Comparison of ENCODE assay signal across 12 cellular contexts in the genomic region with DNA sequence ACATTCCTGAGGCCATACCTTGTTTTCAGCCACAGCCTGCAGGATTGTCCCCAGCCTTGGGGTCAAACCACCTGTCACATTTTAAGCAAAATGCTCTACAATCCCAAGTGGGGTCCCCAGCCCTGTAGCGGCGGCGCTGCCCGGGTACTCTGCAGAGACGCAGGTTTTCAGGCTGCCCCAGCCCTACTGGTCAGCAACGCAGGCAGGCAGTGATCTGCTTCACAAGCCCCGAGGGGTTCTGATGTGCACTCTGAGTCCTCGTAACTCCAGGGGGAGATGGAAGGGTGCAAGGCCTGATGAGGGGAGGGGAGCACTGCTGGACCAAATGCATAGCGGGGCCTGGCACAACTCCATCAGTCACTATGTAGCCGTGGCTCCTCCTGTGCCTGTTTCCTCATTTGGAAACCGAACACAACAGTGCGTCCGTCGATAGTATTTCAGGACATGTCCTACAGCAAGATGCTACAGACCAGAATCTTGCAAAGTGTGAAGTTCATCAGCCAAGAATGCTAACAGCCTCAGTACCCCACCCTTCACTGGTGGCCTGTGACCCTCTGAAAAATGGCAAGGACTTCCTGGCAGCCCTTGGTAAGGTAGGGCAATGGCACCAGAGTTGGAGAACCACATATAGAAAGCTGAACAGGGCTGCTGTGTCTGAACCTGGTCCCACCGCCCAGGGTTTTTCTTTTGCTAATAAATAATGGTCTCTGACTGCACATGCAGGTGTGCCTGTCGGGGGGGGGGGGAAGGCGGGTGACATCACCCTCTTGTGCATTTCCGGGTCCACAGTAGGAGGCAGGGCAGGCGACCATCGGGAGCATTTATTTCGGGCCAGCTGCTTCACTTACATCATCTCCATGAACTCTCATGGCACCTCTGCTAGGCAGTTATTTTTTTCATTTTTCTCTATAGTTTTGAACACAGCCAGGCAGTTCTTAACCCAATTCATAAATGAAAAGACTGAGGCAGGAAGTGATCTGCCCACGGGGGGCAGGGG. TPM values are rescaled to one million over a fixed set of nuclear protein-coding genes. Genes with fewer than 3 reads are reported as not detected.
A peak's percentile ranks its signal among the peaks of the same experiment; 100 is the strongest.
DNase-seq lines count a peak whose midpoint lies in the region; ATAC-seq and TF ChIP-seq lines count a peak whose summit lies in the region.
"Had no signal": no experiment of that assay in that cellular context is flagged by ENCODE, and none has a peak within 500 bp of the region (broad histone marks: within the 10 kb centered on the region; RNA-seq: fewer than 3 reads in every experiment).

No MANE protein-coding gene starts in this region.

- H3K79me2 ChIP-seq in OCI-LY3 (ENCODE audit: low read length): no peaks in the 10 kb centered on the region

- no peak overlapping the region for H3K27ac ChIP-seq in OCI-LY3 (ENCODE audit: low read length)

- no peaks in the 10 kb centered on the region for H3K9me3 ChIP-seq in OCI-LY3 (ENCODE audit: insufficient read depth, low read length)

- H3K4me3 ChIP-seq in OCI-LY3 (ENCODE audit: low read length) (peak overlapping the region; percentile 45), H7 (ENCODE audit: insufficient read depth, low read depth, low read length) (no peak overlapping the region)

- ATAC-seq in HG03139 (IDR thresholded peaks at IDR 0.05; ENCODE audit: unreplicated experiment): no peak
- ATAC-seq in HG02938 (IDR thresholded peaks at IDR 0.05; ENCODE audit: unreplicated experiment): no peak
- ATAC-seq: CD8-positive, alpha-beta T cell had no signal

- H3K4me2 ChIP-seq in OCI-LY3 (ENCODE audit: low read length): peak overlapping the region; percentile 54

- no peak overlapping the region for H2AFZ ChIP-seq in OCI-LY3 (ENCODE audit: low read depth, low read length)

- H4K20me1 ChIP-seq in OCI-LY3 (ENCODE audit: insufficient read depth, low read length): no peaks in the 10 kb centered on the region

- H3K36me3 ChIP-seq in OCI-LY3 (replicated peaks; ENCODE audit: low read depth, low read length): peaks cover 10% of the 10 kb centered on the region
- peaks cover 3% of the 10 kb centered on the region for H3K36me3 ChIP-seq in H7 (replicated peaks; ENCODE audit: control insufficient read depth, insufficient read depth, low read length)

- DNase-seq in A172 (ENCODE audit: low spot score): peak; percentile 46
- DNase-seq in Daoy (ENCODE audit: low read depth): peak; percentile 46
- DNase-seq in islet precursor cell: peak; percentile 44
- DNase-seq in pons (ENCODE audit: low spot score): no peak
- DNase-seq in H7: no peak
- DNase-seq: CD8-positive, alpha-beta T cell; NCI-H226; T-helper 9 cell had no signal

- no peaks in the 10 kb centered on the region for H3K27me3 ChIP-seq in OCI-LY3 (ENCODE audit: low read depth, low read length)
- no peaks in the 10 kb centered on the region for H3K27me3 ChIP-seq in H7 (ENCODE audit: control insufficient read depth, insufficient read depth, low read length)

- H3K4me1 ChIP-seq in OCI-LY3 (ENCODE audit: low read length): peaks cover 26% of the 10 kb centered on the region

- H3K9ac ChIP-seq in OCI-LY3 (ENCODE audit: low read length): no peak overlapping the region; the same call in 1 of the 2 replicates

- no peak for TF ChIP-seq CTCF in OCI-LY3 (IDR thresholded peaks at IDR 0.05; ENCODE audit: low read depth, low read length)

RNA-seq across cellular contexts. Expression of a gene that starts 50.6 kb away (rescaled TPM):
- total RNA-seq in A172 (2014; rRNA removed; shearing (Covaris generic)): 0.26 and 0.34 TPM in 2 replicates
- 0.51 and 1.3 TPM in 2 replicates for total RNA-seq in Daoy (2014; rRNA removed; shearing (Covaris generic))
- 1.2 and 1.6 TPM in 2 replicates for total RNA-seq in H7 (2014; rRNA removed; shearing (Covaris generic))
- total RNA-seq: dermis microvascular lymphatic vessel endothelial cell had no signal

Comparison
In these comparisons a context has a peak if more than half of its experiments do, and no peak if none do; other contexts are left out.
1. DNase-seq: peak in A172 (single experiment), Daoy (single experiment) and islet precursor cell (single experiment); none in pons (single experiment) and H7 (single experiment).